In genomic region chr22:44131412-44131811, GRCh38 we compare ENCODE assay signal across 1 cellular context.
TF ChIP-seq lines count a peak whose summit lies in the region.

No MANE protein-coding gene starts in this region.

TF ChIP-seq in H1, 55 proteins besides CTCF, POLR2A, EP300 and RAD21 (continued from another document):
- TF ChIP-seq HDAC2 (IDR thresholded peaks at IDR 0.05; ENCODE audit: borderline replicate concordance in 1 of 2, low read depth in 2 of 2, low read length in 2 of 2) (no peak), EZH2 (IDR thresholded peaks at IDR 0.05; ENCODE audit: low read depth, low read length, severe bottlenecking) (no peak), SIRT6 (IDR thresholded peaks at IDR 0.05; ENCODE audit: low read length) (no peak), ATF2 (IDR thresholded peaks at IDR 0.05; ENCODE audit: low read length) (no peak), CBX5 (IDR thresholded peaks at IDR 0.05; ENCODE audit: low read depth, low read length) (no peak), HDAC6 (IDR thresholded peaks at IDR 0.05; ENCODE audit: low read depth, low read length) (no peak), CBX8 (IDR thresholded peaks at IDR 0.05; ENCODE audit: borderline replicate concordance, low read depth, low read length) (no peak), TCF12 (IDR thresholded peaks at IDR 0.05; ENCODE audit: low read depth, low read length) (no peak), JUN (IDR thresholded peaks at IDR 0.05; ENCODE audit: low read depth, low read length) (no peak), RNF2 (IDR thresholded peaks at IDR 0.05; ENCODE audit: borderline replicate concordance, low read depth, low read length, missing control alignments, poor library complexity, severe bottlenecking) (no peak), BRCA1 (IDR thresholded peaks at IDR 0.05; ENCODE audit: low read depth, low read length) (no peak), CHD2 (IDR thresholded peaks at IDR 0.05; ENCODE audit: low read length) (no peak), GABPA (IDR thresholded peaks at IDR 0.05; ENCODE audit: borderline replicate concordance, insufficient read depth, low read length) (no peak), TAF1 (IDR thresholded peaks at IDR 0.05; ENCODE audit: low read depth, low read length) (no peak), SIN3A (conservative IDR thresholded peaks at IDR 0.05 in 1 of 2, IDR thresholded peaks at IDR 0.05 in 1 of 2; ENCODE audit: low read depth in 1 of 2, low read length in 2 of 2) (no peak), TBP (IDR thresholded peaks at IDR 0.05; ENCODE audit: low read depth, low read length) (no peak)
